ENCODE assay signal across 1 cellular context in genomic region chr7:123994449-123994848, GRCh38.
TF ChIP-seq lines count a peak whose summit lies in the region.

No MANE protein-coding gene starts in this region.

TF ChIP-seq in GM23338, 12 proteins besides CTCF, POLR2A, EP300 and RAD21 (continued from another document):
- TF ChIP-seq ZNF462 (CRISPR knock-in tag; IDR thresholded peaks at IDR 0.05): no peak
- no peak for TF ChIP-seq JUNB (IDR thresholded peaks at IDR 0.05; ENCODE audit: unreplicated experiment)
- TF ChIP-seq STAT1 (IDR thresholded peaks at IDR 0.05; ENCODE audit: unreplicated experiment): no peak
- no peak for TF ChIP-seq POLR2AphosphoS5 (IDR thresholded peaks at IDR 0.05; ENCODE audit: low read depth)
- no peak for TF ChIP-seq NANOG (IDR thresholded peaks at IDR 0.05; ENCODE audit: borderline replicate concordance)
- no peak for TF ChIP-seq EZH2 (IDR thresholded peaks at IDR 0.05; ENCODE audit: low read depth, unreplicated experiment)
- TF ChIP-seq ETS1 (IDR thresholded peaks at IDR 0.05): no peak
- no peak for TF ChIP-seq REST (IDR thresholded peaks at IDR 0.05; ENCODE audit: unreplicated experiment)
- no peak for TF ChIP-seq ZNF331 (CRISPR knock-in tag; IDR thresholded peaks at IDR 0.05; ENCODE audit: low read depth)
